17 cellular contexts compared by ENCODE assay signal in genomic region chr17:33124871-33125551, GRCh38.
DNase-seq lines count a peak whose midpoint lies in the region; ATAC-seq, FAIRE-seq and TF ChIP-seq lines count a peak whose summit lies in the region.
"Had no signal": no experiment of that assay in that cellular context is flagged by ENCODE, and none has a peak within 500 bp of the region (broad histone marks: within the 10 kb centered on the region; RNA-seq: fewer than 3 reads in every experiment).

No MANE protein-coding gene starts in this region.

- H3K4me1 ChIP-seq in H1 (replicated peaks in 1 of 4; ENCODE audit: control insufficient read depth in 3 of 4, insufficient read depth in 4 of 4, low read length in 3 of 4), result no peaks in the 10 kb centered on the region
- H3K4me1 ChIP-seq: Caco-2, SJCRH30 had no signal

- no peak overlapping the region for H2BK15ac ChIP-seq in H1 (ENCODE audit: low read length)

- POLR2A ChIA-PET in H1 (lab: Charles Lee; ENCODE audit: partially characterized antibody), result no interaction called here

- TF ChIP-seq EP300 in H1 (IDR thresholded peaks at IDR 0.05; ENCODE audit: borderline replicate concordance in 1 of 2, low read depth in 2 of 2, low read length in 2 of 2), result no peak

- H3K79me1 ChIP-seq in H1 (ENCODE audit: low read depth, low read length), result no peaks in the 10 kb centered on the region

- no peak overlapping the region for H3K4me2 ChIP-seq in H1 (ENCODE audit: insufficient read depth in 1 of 2, low read depth in 2 of 2, low read length in 2 of 2)

- H3K56ac ChIP-seq in H1 (replicated peaks; ENCODE audit: insufficient read length, low read depth, low read length), result no peak overlapping the region

- H2BK12ac ChIP-seq in H1 (ENCODE audit: low read depth, low read length), result no peak overlapping the region

- no peak for ATAC-seq in stimulated activated naive B cell treated with anti-CD40 and anti-IgM and Interleukin-4, amounts not matched to agents 10 μg/mL and 1 μg/mL and 100 μg/mL, for 72 hours (replicated peaks)

- no peaks in the 10 kb centered on the region for H3K36me3 Mint-ChIP-seq in stimulated activated naive B cell treated with anti-CD40 and anti-IgM and Interleukin-4, amounts not matched to agents 10 μg/mL and 1 μg/mL and 100 μg/mL, for 72 hours
- H3K36me3 Mint-ChIP-seq: CD14-positive monocyte had no signal

- 92% methylated on average over 3 of the region's 3 CpGs; no CpG with 5 or more reads in 1 of the 2 experiments for WGBS in H1 (ENCODE audit: extremely low coverage in 1 of 2, insufficient coverage in 1 of 2, insufficient read length in 1 of 2, insufficient replicate concordance in 2 of 2, low coverage in 1 of 2, low lambda C conversion rate in 2 of 2, missing lambda C conversion rate in 1 of 2), 2 experiments

- TF ChIP-seq CTCF in H1 (IDR thresholded peaks at IDR 0.05; ENCODE audit: control extremely low read depth in 1 of 3, insufficient read depth in 1 of 3, low read depth in 1 of 3, low read length in 3 of 3), result no peak

- no peak overlapping the region for H3K27ac ChIP-seq in H1 (ENCODE audit: low read depth, low read length)
- H3K27ac ChIP-seq: SJCRH30 had no signal

- H3K4me3 ChIP-seq in MG63 (no peak overlapping the region), H1 (ENCODE audit: extremely low read depth in 1 of 4, insufficient read depth in 2 of 4, low read depth in 3 of 4, low read length in 4 of 4) (no peak overlapping the region)
- H3K4me3 ChIP-seq: SJCRH30 had no signal

- no peaks in the 10 kb centered on the region; the same call in 1 of the 2 replicates for H3K23me2 ChIP-seq in H1 (ENCODE audit: low read depth, low read length)

- no peak overlapping the region for H2BK5ac ChIP-seq in H1 (ENCODE audit: low read depth, low read length)

- H3K36me3 ChIP-seq in MG63 (no peaks in the 10 kb centered on the region), H1 (ENCODE audit: control insufficient read depth in 2 of 4, insufficient read depth in 4 of 4, low read length in 3 of 4) (no peaks in the 10 kb centered on the region)
- H3K36me3 ChIP-seq: SJCRH30 had no signal

- H3K18ac ChIP-seq in H1 (ENCODE audit: extremely low read depth, low read length), result no peak overlapping the region

- H3K4me3 Mint-ChIP-seq in stimulated activated naive B cell treated with anti-CD40 and anti-IgM and Interleukin-4, amounts not matched to agents 10 μg/mL and 1 μg/mL and 100 μg/mL, for 72 hours, result no peak overlapping the region
- H3K4me3 Mint-ChIP-seq: CD14-positive monocyte had no signal

- FAIRE-seq in H1 (lab: Jason Lieb, UNC) (no peak), H54 (lab: Jason Lieb, UNC) (no peak)

- H3K9ac ChIP-seq in H1 (replicated peaks in 1 of 4; ENCODE audit: extremely low read depth in 1 of 4, low read depth in 3 of 4, low read length in 3 of 4), result no peak overlapping the region

- H4K8ac ChIP-seq in H1 (ENCODE audit: extremely low read depth, insufficient read depth, low read length), result peak overlapping the region; percentile 53; the same call in 1 of the 2 replicates

- H4K20me1 ChIP-seq in H1 (replicated peaks in 1 of 2; ENCODE audit: control insufficient read depth in 1 of 2, insufficient read depth in 2 of 2, low read length in 2 of 2), result no peaks in the 10 kb centered on the region

- H3K14ac ChIP-seq in H1 (ENCODE audit: insufficient read length), result no peak overlapping the region

- no peak overlapping the region for H4K5ac ChIP-seq in H1 (ENCODE audit: insufficient read length, low read depth, low read length)

- H3K9me3 Mint-ChIP-seq in stimulated activated naive B cell treated with anti-CD40 and anti-IgM and Interleukin-4, amounts not matched to agents 10 μg/mL and 1 μg/mL and 100 μg/mL, for 72 hours, result no peaks in the 10 kb centered on the region

- H3K79me2 ChIP-seq in H1 (ENCODE audit: control insufficient read depth in 1 of 2, insufficient read depth in 2 of 2, low read length in 2 of 2), result no peaks in the 10 kb centered on the region

- CTCF ChIA-PET in H1 (lab: Charles Lee; ENCODE audit: partially characterized antibody), result interaction anchor here (1.2 kb wide), 2 partner anchors 9 to 32 kb away, joined by 3 read pairs; no protein-coding TSS in a partner anchor

- H4K91ac ChIP-seq in H1 (replicated peaks; ENCODE audit: insufficient read length, low read length), result no peak overlapping the region

- H2AK5ac ChIP-seq in H1 (ENCODE audit: low read depth, low read length), result no peak overlapping the region

- no peak overlapping the region for H3K23ac ChIP-seq in H1 (ENCODE audit: insufficient read length)

- no peaks in the 10 kb centered on the region for H3K27me3 ChIP-seq in MG63
- no peaks in the 10 kb centered on the region; a peak in 1 of 7 replicates for H3K27me3 ChIP-seq in H1 (replicated peaks in 1 of 4; ENCODE audit: control insufficient read depth in 3 of 4, extremely low read depth in 1 of 4, insufficient read depth in 3 of 4, low read length in 3 of 4)

- no peak overlapping the region for H2BK120ac ChIP-seq in H1 (replicated peaks; ENCODE audit: low read depth, low read length)

- H3K4me1 Mint-ChIP-seq in stimulated activated naive B cell treated with anti-CD40 and anti-IgM and Interleukin-4, amounts not matched to agents 10 μg/mL and 1 μg/mL and 100 μg/mL, for 72 hours, result no peaks in the 10 kb centered on the region

- no peak overlapping the region for H2BK20ac ChIP-seq in H1 (ENCODE audit: low read length)

- no peak overlapping the region for H3K4ac ChIP-seq in H1 (replicated peaks; ENCODE audit: insufficient read length, low read depth, low read length)

- H3K27ac Mint-ChIP-seq in stimulated activated naive B cell treated with anti-CD40 and anti-IgM and Interleukin-4, amounts not matched to agents 10 μg/mL and 1 μg/mL and 100 μg/mL, for 72 hours, result no peak overlapping the region

- no peak overlapping the region for H2AFZ ChIP-seq in H1 (ENCODE audit: low read length)

- no peaks in the 10 kb centered on the region for H3K9me3 ChIP-seq in MG63
- H3K9me3 ChIP-seq in H1 (ENCODE audit: insufficient read depth in 2 of 2, low read depth in 1 of 2, low read length in 1 of 2), result no peaks in the 10 kb centered on the region
- H3K9me3 ChIP-seq: Caco-2, SJCRH30 had no signal

- DNase-seq in NCI-H345 (lab: John Stamatoyannopoulos, UW), result peak; percentile 28
- DNase-seq in NCI-H345 treated with DMSO at 0.1 percent for 48 hours (lab: John Stamatoyannopoulos, UW; ENCODE audit: unreplicated experiment), result no peak
- peak; percentile 54 for DNase-seq in MG63
- no peak for DNase-seq in H1 (ENCODE audit: low read depth in 1 of 2, low spot score in 2 of 2)
- DNase-seq in renal cortical epithelial cell (ENCODE audit: low read depth), result peak; percentile 38
- no peak for DNase-seq in stimulated activated naive B cell treated with anti-CD40 and anti-IgM and Interleukin-4, amounts not matched to agents 10 μg/mL and 1 μg/mL and 100 μg/mL, for 72 hours
- DNase-seq in H54 (ENCODE audit: insufficient read length, low spot score), result no peak
- DNase-seq in HK-2 (ENCODE audit: unreplicated experiment), result no peak
- DNase-seq: Caco-2, DMS53, HCEC 1CT, KBM-7, NCI-H1048, NCI-H2081 treated with DMSO at 0.1 percent for 48 hours, NCI-H526, SJCRH30 had no signal

- H3K27me3 Mint-ChIP-seq in stimulated activated naive B cell treated with anti-CD40 and anti-IgM and Interleukin-4, amounts not matched to agents 10 μg/mL and 1 μg/mL and 100 μg/mL, for 72 hours, result peaks cover 7 to 18% of the 10 kb centered on the region in 2 donors

- TF ChIP-seq POLR2A in H1 (IDR thresholded peaks at IDR 0.05; ENCODE audit: control extremely low read depth in 1 of 2, low read depth in 2 of 2, low read length in 2 of 2) (no peak), H54 (IDR thresholded peaks at IDR 0.05; ENCODE audit: low read depth, low read length) (no peak)

- no peak for TF ChIP-seq RAD21 in H1 (IDR thresholded peaks at IDR 0.05 in 1 of 2, conservative IDR thresholded peaks at IDR 0.05 in 1 of 2; ENCODE audit: low read depth in 2 of 2, low read length in 2 of 2)

TF ChIP-seq in H1, 55 proteins besides CTCF, POLR2A, EP300 and RAD21 (continues in another document):
- TF ChIP-seq RBBP5 (IDR thresholded peaks at IDR 0.05; ENCODE audit: borderline replicate concordance, low read depth, low read length) (no peak), YY1 (IDR thresholded peaks at IDR 0.05; ENCODE audit: low read depth, low read length) (no peak), GTF2F1 (IDR thresholded peaks at IDR 0.05; ENCODE audit: borderline replicate concordance, low read depth, low read length) (no peak), BCL11A (IDR thresholded peaks at IDR 0.05; ENCODE audit: low read depth in 2 of 2, low read length in 2 of 2) (no peak), GABPA (IDR thresholded peaks at IDR 0.05; ENCODE audit: borderline replicate concordance, insufficient read depth, low read length) (no peak), TAF7 (optimal IDR thresholded peaks at IDR 0.05; ENCODE audit: borderline replicate concordance, low read depth, low read length) (no peak), NRF1 (IDR thresholded peaks at IDR 0.05; ENCODE audit: low read depth, low read length) (no peak), HDAC2 (IDR thresholded peaks at IDR 0.05; ENCODE audit: borderline replicate concordance in 1 of 2, low read depth in 2 of 2, low read length in 2 of 2) (no peak), ASH2L (IDR thresholded peaks at IDR 0.05; ENCODE audit: low read length) (no peak), TEAD4 (IDR thresholded peaks at IDR 0.05; ENCODE audit: low read depth, low read length) (no peak), CHD1 (IDR thresholded peaks at IDR 0.05; ENCODE audit: low read depth, low read length) (no peak), SP1 (IDR thresholded peaks at IDR 0.05; ENCODE audit: low read depth, low read length) (no peak), CBX8 (IDR thresholded peaks at IDR 0.05; ENCODE audit: borderline replicate concordance, low read depth, low read length) (no peak), FOSL1 (IDR thresholded peaks at IDR 0.05; ENCODE audit: insufficient read depth, low read depth, low read length) (no peak), USF2 (IDR thresholded peaks at IDR 0.05; ENCODE audit: low read length) (no peak), KDM4A (IDR thresholded peaks at IDR 0.05; ENCODE audit: low read depth, low read length, severe bottlenecking) (no peak)
- TF ChIP-seq, protein P1, sequence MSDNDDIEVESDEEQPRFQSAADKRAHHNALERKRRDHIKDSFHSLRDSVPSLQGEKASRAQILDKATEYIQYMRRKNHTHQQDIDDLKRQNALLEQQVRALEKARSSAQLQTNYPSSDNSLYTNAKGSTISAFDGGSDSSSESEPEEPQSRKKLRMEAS (IDR thresholded peaks at IDR 0.05), result no peak

Comparison
In these comparisons a context has a peak if more than half of its experiments do, and no peak if none do; other contexts are left out.
1. DNase-seq: peak in NCI-H345 (single experiment), MG63 (single experiment) and renal cortical epithelial cell (single experiment); none in NCI-H345 treated with DMSO at 0.1 percent for 48 hours (single experiment), H1 (0 of 2), stimulated activated naive B cell treated with anti-CD40 and anti-IgM and Interleukin-4, amounts not matched to agents 10 μg/mL and 1 μg/mL and 100 μg/mL, for 72 hours (single experiment), H54 (single experiment) and HK-2 (single experiment).